Comparison of ENCODE assay signal across 1 cellular context in the genomic region with DNA sequence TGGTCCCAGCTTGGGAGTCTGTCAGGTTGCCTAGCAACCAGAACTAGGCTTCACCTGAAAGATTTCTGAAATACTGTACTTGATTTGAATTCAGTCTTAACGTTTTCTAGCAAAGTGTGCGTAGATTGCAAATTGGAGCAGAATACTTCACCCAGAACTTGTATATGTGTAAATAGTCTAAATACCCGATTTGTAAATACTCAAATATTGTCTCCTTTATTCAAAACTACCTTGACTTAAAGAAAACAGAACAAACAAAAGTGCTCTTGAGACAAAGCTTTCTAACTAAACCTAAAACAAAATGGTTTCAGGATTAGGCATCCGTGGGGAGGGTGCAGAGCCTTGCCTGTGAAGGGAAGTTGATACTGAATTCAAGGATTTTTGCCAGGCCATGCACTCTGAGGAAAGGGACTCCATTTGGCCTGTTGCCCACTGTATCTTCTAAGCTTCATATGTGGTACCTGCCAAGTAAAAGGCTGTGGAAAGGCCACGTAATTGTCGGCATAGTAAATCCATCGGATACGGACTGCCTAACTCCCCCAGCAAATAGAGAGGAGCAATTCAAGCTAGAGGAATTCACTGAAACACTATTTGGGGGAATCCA.
TF ChIP-seq lines count a peak whose summit lies in the region.

No MANE protein-coding gene starts in this region.

TF ChIP-seq in HepG2, 621 proteins besides CTCF, POLR2A, EP300 and RAD21 (continued from another document):
- TF ChIP-seq, protein P1, sequence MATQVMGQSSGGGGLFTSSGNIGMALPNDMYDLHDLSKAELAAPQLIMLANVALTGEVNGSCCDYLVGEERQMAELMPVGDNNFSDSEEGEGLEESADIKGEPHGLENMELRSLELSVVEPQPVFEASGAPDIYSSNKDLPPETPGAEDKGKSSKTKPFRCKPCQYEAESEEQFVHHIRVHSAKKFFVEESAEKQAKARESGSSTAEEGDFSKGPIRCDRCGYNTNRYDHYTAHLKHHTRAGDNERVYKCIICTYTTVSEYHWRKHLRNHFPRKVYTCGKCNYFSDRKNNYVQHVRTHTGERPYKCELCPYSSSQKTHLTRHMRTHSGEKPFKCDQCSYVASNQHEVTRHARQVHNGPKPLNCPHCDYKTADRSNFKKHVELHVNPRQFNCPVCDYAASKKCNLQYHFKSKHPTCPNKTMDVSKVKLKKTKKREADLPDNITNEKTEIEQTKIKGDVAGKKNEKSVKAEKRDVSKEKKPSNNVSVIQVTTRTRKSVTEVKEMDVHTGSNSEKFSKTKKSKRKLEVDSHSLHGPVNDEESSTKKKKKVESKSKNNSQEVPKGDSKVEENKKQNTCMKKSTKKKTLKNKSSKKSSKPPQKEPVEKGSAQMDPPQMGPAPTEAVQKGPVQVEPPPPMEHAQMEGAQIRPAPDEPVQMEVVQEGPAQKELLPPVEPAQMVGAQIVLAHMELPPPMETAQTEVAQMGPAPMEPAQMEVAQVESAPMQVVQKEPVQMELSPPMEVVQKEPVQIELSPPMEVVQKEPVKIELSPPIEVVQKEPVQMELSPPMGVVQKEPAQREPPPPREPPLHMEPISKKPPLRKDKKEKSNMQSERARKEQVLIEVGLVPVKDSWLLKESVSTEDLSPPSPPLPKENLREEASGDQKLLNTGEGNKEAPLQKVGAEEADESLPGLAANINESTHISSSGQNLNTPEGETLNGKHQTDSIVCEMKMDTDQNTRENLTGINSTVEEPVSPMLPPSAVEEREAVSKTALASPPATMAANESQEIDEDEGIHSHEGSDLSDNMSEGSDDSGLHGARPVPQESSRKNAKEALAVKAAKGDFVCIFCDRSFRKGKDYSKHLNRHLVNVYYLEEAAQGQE (IDR thresholded peaks at IDR 0.05; ENCODE audit: borderline replicate concordance in 1 of 2, low read depth in 1 of 2, low read length in 2 of 2), result no peak
- no peak for TF ChIP-seq SRF (IDR thresholded peaks at IDR 0.05; ENCODE audit: low read depth, low read length)
- no peak for TF ChIP-seq PCBP2 (optimal IDR thresholded peaks at IDR 0.05; ENCODE audit: low read depth, low read length, poor library complexity, severe bottlenecking)
- TF ChIP-seq, protein P2, sequence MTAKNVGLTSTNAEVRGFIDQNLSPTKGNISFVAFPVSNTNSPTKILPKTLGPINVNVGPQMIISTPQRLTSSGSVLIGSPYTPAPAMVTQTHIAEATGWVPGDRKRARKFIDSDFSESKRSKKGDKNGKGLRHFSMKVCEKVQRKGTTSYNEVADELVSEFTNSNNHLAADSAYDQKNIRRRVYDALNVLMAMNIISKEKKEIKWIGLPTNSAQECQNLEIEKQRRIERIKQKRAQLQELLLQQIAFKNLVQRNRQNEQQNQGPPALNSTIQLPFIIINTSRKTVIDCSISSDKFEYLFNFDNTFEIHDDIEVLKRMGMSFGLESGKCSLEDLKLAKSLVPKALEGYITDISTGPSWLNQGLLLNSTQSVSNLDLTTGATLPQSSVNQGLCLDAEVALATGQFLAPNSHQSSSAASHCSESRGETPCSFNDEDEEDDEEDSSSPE (CRISPR knock-in tag; IDR thresholded peaks at IDR 0.05), result no peak
- no peak for TF ChIP-seq ZNF264 (CRISPR knock-in tag; IDR thresholded peaks at IDR 0.05)
- TF ChIP-seq, protein P3, sequence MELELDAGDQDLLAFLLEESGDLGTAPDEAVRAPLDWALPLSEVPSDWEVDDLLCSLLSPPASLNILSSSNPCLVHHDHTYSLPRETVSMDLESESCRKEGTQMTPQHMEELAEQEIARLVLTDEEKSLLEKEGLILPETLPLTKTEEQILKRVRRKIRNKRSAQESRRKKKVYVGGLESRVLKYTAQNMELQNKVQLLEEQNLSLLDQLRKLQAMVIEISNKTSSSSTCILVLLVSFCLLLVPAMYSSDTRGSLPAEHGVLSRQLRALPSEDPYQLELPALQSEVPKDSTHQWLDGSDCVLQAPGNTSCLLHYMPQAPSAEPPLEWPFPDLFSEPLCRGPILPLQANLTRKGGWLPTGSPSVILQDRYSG (CRISPR knock-in tag; IDR thresholded peaks at IDR 0.05), result no peak
- TF ChIP-seq, protein P4, sequence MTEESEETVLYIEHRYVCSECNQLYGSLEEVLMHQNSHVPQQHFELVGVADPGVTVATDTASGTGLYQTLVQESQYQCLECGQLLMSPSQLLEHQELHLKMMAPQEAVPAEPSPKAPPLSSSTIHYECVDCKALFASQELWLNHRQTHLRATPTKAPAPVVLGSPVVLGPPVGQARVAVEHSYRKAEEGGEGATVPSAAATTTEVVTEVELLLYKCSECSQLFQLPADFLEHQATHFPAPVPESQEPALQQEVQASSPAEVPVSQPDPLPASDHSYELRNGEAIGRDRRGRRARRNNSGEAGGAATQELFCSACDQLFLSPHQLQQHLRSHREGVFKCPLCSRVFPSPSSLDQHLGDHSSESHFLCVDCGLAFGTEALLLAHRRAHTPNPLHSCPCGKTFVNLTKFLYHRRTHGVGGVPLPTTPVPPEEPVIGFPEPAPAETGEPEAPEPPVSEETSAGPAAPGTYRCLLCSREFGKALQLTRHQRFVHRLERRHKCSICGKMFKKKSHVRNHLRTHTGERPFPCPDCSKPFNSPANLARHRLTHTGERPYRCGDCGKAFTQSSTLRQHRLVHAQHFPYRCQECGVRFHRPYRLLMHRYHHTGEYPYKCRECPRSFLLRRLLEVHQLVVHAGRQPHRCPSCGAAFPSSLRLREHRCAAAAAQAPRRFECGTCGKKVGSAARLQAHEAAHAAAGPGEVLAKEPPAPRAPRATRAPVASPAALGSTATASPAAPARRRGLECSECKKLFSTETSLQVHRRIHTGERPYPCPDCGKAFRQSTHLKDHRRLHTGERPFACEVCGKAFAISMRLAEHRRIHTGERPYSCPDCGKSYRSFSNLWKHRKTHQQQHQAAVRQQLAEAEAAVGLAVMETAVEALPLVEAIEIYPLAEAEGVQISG (CRISPR knock-in tag; IDR thresholded peaks at IDR 0.05), result no peak
- peak; percentile 17; the same call in 1 of the 2 replicates for TF ChIP-seq POLR2AphosphoS5 (IDR thresholded peaks at IDR 0.05; ENCODE audit: low read depth, low read length)
- no peak for TF ChIP-seq ZNF776 (CRISPR knock-in tag; IDR thresholded peaks at IDR 0.05)
- peak; percentile 86 for TF ChIP-seq RFX1 (IDR thresholded peaks at IDR 0.05)
- TF ChIP-seq HDAC1 (CRISPR knock-in tag; IDR thresholded peaks at IDR 0.05), result no peak
- TF ChIP-seq, protein P5, sequence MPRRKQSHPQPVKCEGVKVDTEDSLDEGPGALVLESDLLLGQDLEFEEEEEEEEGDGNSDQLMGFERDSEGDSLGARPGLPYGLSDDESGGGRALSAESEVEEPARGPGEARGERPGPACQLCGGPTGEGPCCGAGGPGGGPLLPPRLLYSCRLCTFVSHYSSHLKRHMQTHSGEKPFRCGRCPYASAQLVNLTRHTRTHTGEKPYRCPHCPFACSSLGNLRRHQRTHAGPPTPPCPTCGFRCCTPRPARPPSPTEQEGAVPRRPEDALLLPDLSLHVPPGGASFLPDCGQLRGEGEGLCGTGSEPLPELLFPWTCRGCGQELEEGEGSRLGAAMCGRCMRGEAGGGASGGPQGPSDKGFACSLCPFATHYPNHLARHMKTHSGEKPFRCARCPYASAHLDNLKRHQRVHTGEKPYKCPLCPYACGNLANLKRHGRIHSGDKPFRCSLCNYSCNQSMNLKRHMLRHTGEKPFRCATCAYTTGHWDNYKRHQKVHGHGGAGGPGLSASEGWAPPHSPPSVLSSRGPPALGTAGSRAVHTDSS (CRISPR knock-in tag; conservative IDR thresholded peaks at IDR 0.05), result no peak
- no peak for TF ChIP-seq ZNF713 (CRISPR knock-in tag; IDR thresholded peaks at IDR 0.05)
- no peak for TF ChIP-seq ZNF20 (CRISPR knock-in tag; IDR thresholded peaks at IDR 0.05)
- TF ChIP-seq ATAD3A (CRISPR knock-in tag; IDR thresholded peaks at IDR 0.05), result no peak
- TF ChIP-seq, protein P6, sequence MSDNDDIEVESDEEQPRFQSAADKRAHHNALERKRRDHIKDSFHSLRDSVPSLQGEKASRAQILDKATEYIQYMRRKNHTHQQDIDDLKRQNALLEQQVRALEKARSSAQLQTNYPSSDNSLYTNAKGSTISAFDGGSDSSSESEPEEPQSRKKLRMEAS (IDR thresholded peaks at IDR 0.05), result no peak
- TF ChIP-seq FOXJ3 (CRISPR knock-in tag; IDR thresholded peaks at IDR 0.05; ENCODE audit: borderline replicate concordance), result no peak
- peak; percentile 78; the same call in 1 of the 2 replicates for TF ChIP-seq RFX3 (CRISPR knock-in tag; IDR thresholded peaks at IDR 0.05)
- no peak for TF ChIP-seq ZNF367 (CRISPR knock-in tag; IDR thresholded peaks at IDR 0.05; ENCODE audit: borderline replicate concordance)
- no peak for TF ChIP-seq U2AF1 (optimal IDR thresholded peaks at IDR 0.05; ENCODE audit: low read depth, low read length)
- TF ChIP-seq YY1 (IDR thresholded peaks at IDR 0.05; ENCODE audit: insufficient read depth, insufficient replicate concordance, low read depth, low read length), result no peak
- TF ChIP-seq, protein P7, sequence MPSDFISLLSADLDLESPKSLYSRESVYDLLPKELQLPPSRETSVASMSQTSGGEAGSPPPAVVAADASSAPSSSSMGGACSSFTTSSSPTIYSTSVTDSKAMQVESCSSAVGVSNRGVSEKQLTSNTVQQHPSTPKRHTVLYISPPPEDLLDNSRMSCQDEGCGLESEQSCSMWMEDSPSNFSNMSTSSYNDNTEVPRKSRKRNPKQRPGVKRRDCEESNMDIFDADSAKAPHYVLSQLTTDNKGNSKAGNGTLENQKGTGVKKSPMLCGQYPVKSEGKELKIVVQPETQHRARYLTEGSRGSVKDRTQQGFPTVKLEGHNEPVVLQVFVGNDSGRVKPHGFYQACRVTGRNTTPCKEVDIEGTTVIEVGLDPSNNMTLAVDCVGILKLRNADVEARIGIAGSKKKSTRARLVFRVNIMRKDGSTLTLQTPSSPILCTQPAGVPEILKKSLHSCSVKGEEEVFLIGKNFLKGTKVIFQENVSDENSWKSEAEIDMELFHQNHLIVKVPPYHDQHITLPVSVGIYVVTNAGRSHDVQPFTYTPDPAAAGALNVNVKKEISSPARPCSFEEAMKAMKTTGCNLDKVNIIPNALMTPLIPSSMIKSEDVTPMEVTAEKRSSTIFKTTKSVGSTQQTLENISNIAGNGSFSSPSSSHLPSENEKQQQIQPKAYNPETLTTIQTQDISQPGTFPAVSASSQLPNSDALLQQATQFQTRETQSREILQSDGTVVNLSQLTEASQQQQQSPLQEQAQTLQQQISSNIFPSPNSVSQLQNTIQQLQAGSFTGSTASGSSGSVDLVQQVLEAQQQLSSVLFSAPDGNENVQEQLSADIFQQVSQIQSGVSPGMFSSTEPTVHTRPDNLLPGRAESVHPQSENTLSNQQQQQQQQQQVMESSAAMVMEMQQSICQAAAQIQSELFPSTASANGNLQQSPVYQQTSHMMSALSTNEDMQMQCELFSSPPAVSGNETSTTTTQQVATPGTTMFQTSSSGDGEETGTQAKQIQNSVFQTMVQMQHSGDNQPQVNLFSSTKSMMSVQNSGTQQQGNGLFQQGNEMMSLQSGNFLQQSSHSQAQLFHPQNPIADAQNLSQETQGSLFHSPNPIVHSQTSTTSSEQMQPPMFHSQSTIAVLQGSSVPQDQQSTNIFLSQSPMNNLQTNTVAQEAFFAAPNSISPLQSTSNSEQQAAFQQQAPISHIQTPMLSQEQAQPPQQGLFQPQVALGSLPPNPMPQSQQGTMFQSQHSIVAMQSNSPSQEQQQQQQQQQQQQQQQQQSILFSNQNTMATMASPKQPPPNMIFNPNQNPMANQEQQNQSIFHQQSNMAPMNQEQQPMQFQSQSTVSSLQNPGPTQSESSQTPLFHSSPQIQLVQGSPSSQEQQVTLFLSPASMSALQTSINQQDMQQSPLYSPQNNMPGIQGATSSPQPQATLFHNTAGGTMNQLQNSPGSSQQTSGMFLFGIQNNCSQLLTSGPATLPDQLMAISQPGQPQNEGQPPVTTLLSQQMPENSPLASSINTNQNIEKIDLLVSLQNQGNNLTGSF (CRISPR knock-in tag; IDR thresholded peaks at IDR 0.05), result no peak
- no peak for TF ChIP-seq RNF2 (conservative IDR thresholded peaks at IDR 0.05; ENCODE audit: low read depth)
TF ChIP-seq in HepG2: peak in this region for 7.
